In genomic region chr11:117572671-117573070, GRCh38 we compare ENCODE assay signal across 18 cellular contexts.
DNase-seq lines count a peak whose midpoint lies in the region; ATAC-seq lines count a peak whose summit lies in the region.
"Had no signal": no experiment of that assay in that cellular context is flagged by ENCODE, and none has a peak within 500 bp of the region (broad histone marks: within the 10 kb centered on the region; RNA-seq: fewer than 3 reads in every experiment).

No MANE protein-coding gene starts in this region.

- H3K27ac ChIP-seq in mesendoderm (ENCODE audit: low read depth, low read length), result no peak overlapping the region

- no peak overlapping the region for H3K56ac ChIP-seq in mesendoderm (ENCODE audit: low read length)

- ATAC-seq in Right ventricle myocardium superior (ENCODE audit: poor library complexity) (no peak), HG03378 (IDR thresholded peaks at IDR 0.05; ENCODE audit: unreplicated experiment) (no peak)
- ATAC-seq: HepG2 had no signal

- H3K4ac ChIP-seq in mesendoderm (ENCODE audit: low read depth, low read length), result no peak overlapping the region

- H3K9ac ChIP-seq in mesendoderm (ENCODE audit: low read length), result no peak overlapping the region

- H3K79me1 ChIP-seq in mesendoderm (ENCODE audit: low read length), result no peaks in the 10 kb centered on the region

- H4K5ac ChIP-seq in mesendoderm (ENCODE audit: low read length), result no peak overlapping the region

- no CpG with 5 or more reads among the region's 5 CpGs for WGBS in mesendoderm (ENCODE audit: extremely low coverage, insufficient coverage, low lambda C conversion rate)

- intact Hi-C loops in cardiac septum (cut with DNase I), result no loop called here
- intact Hi-C loops in Right ventricle myocardium superior (cut with DNase I), result no loop called here

- H4K8ac ChIP-seq in mesendoderm (ENCODE audit: low read depth, low read length), result no peak overlapping the region

- no peaks in the 10 kb centered on the region for H3K27me3 ChIP-seq in mesendoderm (ENCODE audit: insufficient read depth, low read length, poor library complexity)
- H3K27me3 ChIP-seq: BE2C had no signal

- H3K23ac ChIP-seq in mesendoderm (ENCODE audit: low read length), result no peak overlapping the region

- H2BK120ac ChIP-seq in mesendoderm (ENCODE audit: low read depth, low read length), result no peak overlapping the region

- H3K4me1 ChIP-seq in mesendoderm (ENCODE audit: control insufficient read depth, low read depth, low read length), result no peaks in the 10 kb centered on the region

- H2BK5ac ChIP-seq in mesendoderm (ENCODE audit: low read length), result no peak overlapping the region

- H3K4me3 ChIP-seq in mesendoderm (ENCODE audit: low read length), result no peak overlapping the region

- H2AK5ac ChIP-seq in mesendoderm (ENCODE audit: low read length), result no peak overlapping the region

- peak in 2 of 3 experiments; percentile 14 to 72 for DNase-seq in NCI-H1417 (lab: John Stamatoyannopoulos, UW)
- no peak for DNase-seq in NCI-H1417 treated with DMSO at 0.1 percent for 48 hours (lab: John Stamatoyannopoulos, UW)
- peak; percentile 58 for DNase-seq in cardiac septum (ENCODE audit: low spot score)
- DNase-seq in Right ventricle myocardium superior, result no peak
- DNase-seq in mesendoderm, result peak; percentile 50
- DNase-seq in T-helper 1 cell, result no peak
- no peak for DNase-seq in NCI-H2107 (lab: John Stamatoyannopoulos, UW)
- DNase-seq: 8988T; ACHN; BE2C; CD4-positive, CD25-positive, alpha-beta regulatory T cell; H7; NCI-H1105 treated with DMSO at 0.1 percent for 48 hours; NCI-H187; NCI-H2081 treated with DMSO at 0.1 percent for 48 hours; NCI-H774 had no signal

- no peak overlapping the region for H3K4me2 ChIP-seq in mesendoderm (ENCODE audit: low read length)

- no peak overlapping the region for H2BK15ac ChIP-seq in mesendoderm (replicated peaks; ENCODE audit: low read depth)

- no peaks in the 10 kb centered on the region for H3K79me2 ChIP-seq in mesendoderm (ENCODE audit: control insufficient read depth, insufficient read depth, low read length)

- no peak overlapping the region for H3K18ac ChIP-seq in mesendoderm (ENCODE audit: low read length)

- no peaks in the 10 kb centered on the region for H3K36me3 ChIP-seq in mesendoderm (ENCODE audit: control insufficient read depth, insufficient read depth, low read length)
- H3K36me3 ChIP-seq: BE2C had no signal

Comparison
In these comparisons a context has a peak if more than half of its experiments do, and no peak if none do; other contexts are left out.
1. DNase-seq: peak in NCI-H1417 (2 of 3), cardiac septum (single experiment) and mesendoderm (single experiment); none in NCI-H1417 treated with DMSO at 0.1 percent for 48 hours (single experiment), Right ventricle myocardium superior (single experiment), T-helper 1 cell (0 of 5) and NCI-H2107 (single experiment).